1 cellular context compared by ENCODE assay signal in genomic region chr10:110871236-110872084, GRCh38.
TF ChIP-seq lines count a peak whose summit lies in the region.

TSS of gene PDCD4 (plus strand) at chr10:110871928. CDS start at chr10:110876028, 4,100 bp downstream.

TF ChIP-seq in K562, 482 proteins besides CTCF, POLR2A, EP300 and RAD21 (continued from another document and continues in another):
- TF ChIP-seq GMEB1 (CRISPR knock-in tag; IDR thresholded peaks at IDR 0.05), result no peak
- TF ChIP-seq MECOM (CRISPR knock-in tag; IDR thresholded peaks at IDR 0.05), result no peak
- peak; percentile 85 for TF ChIP-seq POLR2B (IDR thresholded peaks at IDR 0.05; ENCODE audit: low read depth, partially characterized antibody)
- TF ChIP-seq USF1 (CRISPR knock-in tag; IDR thresholded peaks at IDR 0.05), result peak; percentile 68
- no peak for TF ChIP-seq ESRRB (CRISPR knock-in tag; IDR thresholded peaks at IDR 0.05; ENCODE audit: borderline replicate concordance)
- no peak for TF ChIP-seq DLX4 (CRISPR knock-in tag; IDR thresholded peaks at IDR 0.05)
- TF ChIP-seq MCM7 (IDR thresholded peaks at IDR 0.05), result no peak
- TF ChIP-seq POU5F1 (IDR thresholded peaks at IDR 0.05; ENCODE audit: borderline replicate concordance, low read depth, low read length, partially characterized antibody), result no peak
- no peak for TF ChIP-seq IFI16 (CRISPR knock-in tag; IDR thresholded peaks at IDR 0.05)
- TF ChIP-seq ETV6 (IDR thresholded peaks at IDR 0.05; ENCODE audit: borderline replicate concordance in 1 of 2, low read depth in 2 of 2, low read length in 1 of 2), result no peak
- TF ChIP-seq ETV6 (CRISPR knock-in tag; IDR thresholded peaks at IDR 0.05; ENCODE audit: borderline replicate concordance), result no peak
- no peak for TF ChIP-seq ZNF518B (CRISPR knock-in tag; IDR thresholded peaks at IDR 0.05)
- TF ChIP-seq KDM1A (IDR thresholded peaks at IDR 0.05), result no peak
- peak; percentile 63 for TF ChIP-seq KDM5B (IDR thresholded peaks at IDR 0.05; ENCODE audit: insufficient replicate concordance, low read depth, low read length)
- TF ChIP-seq ZBED1 (IDR thresholded peaks at IDR 0.05), result no peak
- TF ChIP-seq SIN3A (IDR thresholded peaks at IDR 0.05; ENCODE audit: borderline replicate concordance in 2 of 2, control insufficient read depth in 1 of 2, low read depth in 2 of 2, low read length in 2 of 2), result 0 out of 4 replicates have a peak, but pooled peaks of 1 of the 2 experiments have one; percentile 41
- no peak for TF ChIP-seq ELF4 (CRISPR knock-in tag; IDR thresholded peaks at IDR 0.05)
- TF ChIP-seq MYNN (IDR thresholded peaks at IDR 0.05), result no peak
- TF ChIP-seq MYNN (CRISPR knock-in tag; IDR thresholded peaks at IDR 0.05), result no peak
- TF ChIP-seq MLLT1 (IDR thresholded peaks at IDR 0.05), result no peak
- TF ChIP-seq ZZZ3 (IDR thresholded peaks at IDR 0.05), result no peak
- TF ChIP-seq TCF7 (IDR thresholded peaks at IDR 0.05; ENCODE audit: borderline replicate concordance), result no peak
- peak; percentile 44 for TF ChIP-seq USF2 (CRISPR knock-in tag; IDR thresholded peaks at IDR 0.05)
- TF ChIP-seq ZMIZ1 (IDR thresholded peaks at IDR 0.05; ENCODE audit: low read depth in 2 of 2, low read length in 2 of 2), result no peak
- TF ChIP-seq TSHZ1 (CRISPR knock-in tag; IDR thresholded peaks at IDR 0.05), result no peak
- TF ChIP-seq NRF1 (conservative IDR thresholded peaks at IDR 0.05 in 1 of 2, IDR thresholded peaks at IDR 0.05 in 1 of 2), result peak; percentile 93 to 94
- TF ChIP-seq PHTF2 (CRISPR knock-in tag; IDR thresholded peaks at IDR 0.05), result no peak
- TF ChIP-seq FOXM1 (IDR thresholded peaks at IDR 0.05; ENCODE audit: low read depth), result peak; percentile 50; the same call in 1 of the 2 replicates
- TF ChIP-seq FOXM1 (CRISPR knock-in tag; IDR thresholded peaks at IDR 0.05; ENCODE audit: low read depth), result no peak
- no peak for TF ChIP-seq HMG20A (CRISPR knock-in tag; conservative IDR thresholded peaks at IDR 0.05)
- TF ChIP-seq CREM (IDR thresholded peaks at IDR 0.05; ENCODE audit: low read depth), result peak; percentile 64
- no peak for TF ChIP-seq TEAD4 (IDR thresholded peaks at IDR 0.05; ENCODE audit: low read length)
- no peak for TF ChIP-seq TEAD4 (CRISPR knock-in tag; IDR thresholded peaks at IDR 0.05; ENCODE audit: borderline replicate concordance)
- TF ChIP-seq E2F6 (IDR thresholded peaks at IDR 0.05; ENCODE audit: borderline replicate concordance in 1 of 2, extremely low read depth in 1 of 2, insufficient read depth in 1 of 2, insufficient read length in 1 of 2, low read depth in 1 of 2, low read length in 1 of 2, poor library complexity in 1 of 2, severe bottlenecking in 1 of 2), result peak; percentile 79 to 84
- no peak for TF ChIP-seq NR2C2 (CRISPR knock-in tag; IDR thresholded peaks at IDR 0.05)
- no peak for TF ChIP-seq NR2C2 (tag; IDR thresholded peaks at IDR 0.05)
- no peak for TF ChIP-seq ETV1 (tag; conservative IDR thresholded peaks at IDR 0.05; ENCODE audit: low read depth)
- TF ChIP-seq TAF1 (IDR thresholded peaks at IDR 0.05; ENCODE audit: control insufficient read depth, extremely low read depth, insufficient read depth, low read length, severe bottlenecking), result peak; percentile 78
- TF ChIP-seq BRD4 (IDR thresholded peaks at IDR 0.05), result no peak
- peak; percentile 41; the same call in 1 of the 2 replicates for TF ChIP-seq SMARCA4 (IDR thresholded peaks at IDR 0.05)
- TF ChIP-seq ZNF174 (CRISPR knock-in tag; IDR thresholded peaks at IDR 0.05), result no peak
- no peak for TF ChIP-seq ZFP91 (CRISPR knock-in tag; IDR thresholded peaks at IDR 0.05)
- TF ChIP-seq ZKSCAN8 (CRISPR knock-in tag; IDR thresholded peaks at IDR 0.05), result no peak
